ENCODE assay signal across 8 cellular contexts in the genomic region with DNA sequence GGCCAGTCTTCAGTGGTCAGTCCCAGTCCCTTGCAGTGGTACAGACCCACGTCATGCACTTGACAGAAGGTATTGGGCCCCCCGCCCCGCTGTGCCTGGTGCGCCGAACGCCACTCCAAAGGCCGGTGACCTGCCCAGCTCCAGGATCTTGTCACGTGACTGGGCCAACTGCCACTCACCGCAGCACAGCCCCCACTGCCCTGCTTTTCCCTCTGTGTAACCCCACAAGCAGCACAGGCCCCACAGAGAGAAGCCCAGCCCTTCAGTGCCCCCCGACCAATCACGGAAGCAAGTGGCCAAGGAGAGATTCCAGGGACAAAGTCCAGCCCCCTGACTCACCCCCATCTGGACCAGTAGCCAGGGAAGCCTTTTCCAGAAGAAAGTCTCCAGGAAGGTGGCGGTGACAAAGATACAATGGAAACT. TPM values are rescaled to one million over a fixed set of nuclear protein-coding genes. Genes with fewer than 3 reads are reported as not detected.
DNase-seq lines count a peak whose midpoint lies in the region; ATAC-seq and TF ChIP-seq lines count a peak whose summit lies in the region.

No MANE protein-coding gene starts in this region.

- H3K4me1 ChIP-seq in breast epithelium (no peaks in the 10 kb centered on the region), upper lobe of left lung (peaks cover 29 to 70% (median 55%) of the 10 kb centered on the region in 4 donors)

- CTCF ChIA-PET in MCF 10A (lab: Yijun Ruan, JAX), result no interaction called here

- H3K4me1 Mint-ChIP-seq in MCF 10A (ENCODE audit: insufficient read depth, unreplicated experiment), result no peaks in the 10 kb centered on the region
- peaks cover 79% of the 10 kb centered on the region for H3K4me1 Mint-ChIP-seq in activated T-cell treated with anti-CD3 and anti-CD28 coated beads, Interleukin-2, amount 50 U/mL, for 72 hours (ENCODE audit: low read depth)

- no peaks in the 10 kb centered on the region for H3K9me3 Mint-ChIP-seq in MCF 10A (ENCODE audit: unreplicated experiment)
- no peaks in the 10 kb centered on the region for H3K9me3 Mint-ChIP-seq in activated T-cell treated with anti-CD3 and anti-CD28 coated beads, Interleukin-2, amount 50 U/mL, for 72 hours

- H3K36me3 Mint-ChIP-seq in MCF 10A (ENCODE audit: insufficient read depth, unreplicated experiment), result no peaks in the 10 kb centered on the region
- peaks cover 13 to 14% of the 10 kb centered on the region in 2 donors for H3K36me3 Mint-ChIP-seq in activated T-cell treated with anti-CD3 and anti-CD28 coated beads, Interleukin-2, amount 50 U/mL, for 72 hours (ENCODE audit: insufficient read depth in 2 of 2)

- 51 to 80% methylated on average over 2 to 12 of the region's 12 CpGs for WGBS in upper lobe of left lung, 2 donors

- H3K27ac Mint-ChIP-seq in MCF 10A (ENCODE audit: low read depth, unreplicated experiment), result no peak overlapping the region
- peak overlapping the region; percentile 94 for H3K27ac Mint-ChIP-seq in activated T-cell treated with anti-CD3 and anti-CD28 coated beads, Interleukin-2, amount 50 U/mL, for 72 hours

- TF ChIP-seq POLR2A in breast epithelium (IDR thresholded peaks at IDR 0.05) (no peak), upper lobe of left lung (IDR thresholded peaks at IDR 0.05) (no peak)

- POLR2A ChIA-PET in MCF 10A (lab: Yijun Ruan, JAX), result interaction anchor here (0.6 kb wide), 1 partner anchor 171 kb away, joined by 4 read pairs; no protein-coding TSS in a partner anchor

- intact Hi-C loops in breast epithelium (cut with DNase I; ENCODE audit: low total_unique reads) (no loop called here), MCF 10A (cut with micrococcal nuclease) (no loop called here)

- no peaks in the 10 kb centered on the region for H3K27me3 Mint-ChIP-seq in MCF 10A (ENCODE audit: insufficient read depth, unreplicated experiment)
- H3K27me3 Mint-ChIP-seq in activated T-cell treated with anti-CD3 and anti-CD28 coated beads, Interleukin-2, amount 50 U/mL, for 72 hours (ENCODE audit: low read depth), result no peaks in the 10 kb centered on the region

- no peak for ATAC-seq in activated T-cell treated with anti-CD3 and anti-CD28 coated beads, Interleukin-2, amount 50 U/mL, for 72 hours (replicated peaks in 1 of 2)
- peak; percentile 33 for ATAC-seq in left lobe of liver
- peak; percentile 9 to 28 for ATAC-seq in upper lobe of left lung (ENCODE audit: low FRiP score in 2 of 2)
- ATAC-seq in GM18868 (IDR thresholded peaks at IDR 0.05; ENCODE audit: unreplicated experiment), result no peak

- peak overlapping the region; percentile 17 to 37 (median 28) for H3K4me3 ChIP-seq in breast epithelium
- H3K4me3 ChIP-seq in upper lobe of left lung, result peak overlapping the region in 3 of 4 donors; percentile 34 to 47 (median 46)

- TF ChIP-seq EP300 in upper lobe of left lung (IDR thresholded peaks at IDR 0.05), result no peak

- H3K4me3 Mint-ChIP-seq in MCF 10A (ENCODE audit: unreplicated experiment), result no peak overlapping the region
- peak overlapping the region; percentile 90 for H3K4me3 Mint-ChIP-seq in activated T-cell treated with anti-CD3 and anti-CD28 coated beads, Interleukin-2, amount 50 U/mL, for 72 hours

- H3K36me3 ChIP-seq in breast epithelium (no peaks in the 10 kb centered on the region), upper lobe of left lung (no peaks in the 10 kb centered on the region)

- H3K9me3 ChIP-seq in breast epithelium (no peaks in the 10 kb centered on the region), upper lobe of left lung (no peaks in the 10 kb centered on the region)

- BruUV-seq in MCF 10A (replicated peaks; lab: Mats Ljungman, UMichigan), result no TSS peak

- DNase-seq in breast epithelium (ENCODE audit: low spot score in 2 of 2) (no peak), MCF 10A (ENCODE audit: unreplicated experiment) (no peak), left lobe of liver (ENCODE audit: low spot score) (no peak), upper lobe of left lung (peak; percentile 75 to 76), NCI-H82 (lab: John Stamatoyannopoulos, UW) (no peak), NCI-H2227 (lab: John Stamatoyannopoulos, UW; ENCODE audit: unreplicated experiment) (no peak)
- DNase-seq in activated T-cell treated with anti-CD3 and anti-CD28 coated beads, Interleukin-2, amount 50 U/mL, for 72 hours, result peak in 1 of 2 donors; percentile 56

- H3K27ac ChIP-seq in breast epithelium (peak overlapping the region in 1 of 2 donors; percentile 48), upper lobe of left lung (peak overlapping the region; percentile 78 to 91 (median 83))

- TF ChIP-seq CTCF in breast epithelium (IDR thresholded peaks at IDR 0.05) (no peak), MCF 10A (IDR thresholded peaks at IDR 0.05; ENCODE audit: unreplicated experiment) (no peak), upper lobe of left lung (IDR thresholded peaks at IDR 0.05) (no peak)

- H3K27me3 ChIP-seq in breast epithelium (peaks cover 0 to 11% of the 10 kb centered on the region in 2 donors), upper lobe of left lung (no peaks in the 10 kb centered on the region)

RNA-seq across cellular contexts. Expression of gene GPR132, which starts 0.5 kb away (rescaled TPM):
- total RNA-seq in breast epithelium (1 to 10 TPM; 1.3 to 2.9 (median 1.8) TPM), MCF 10A (2022) (0.42 TPM in 1 of 2 replicates, not detected in the other), left lobe of liver (0.40 TPM), upper lobe of left lung (10 to 100 TPM in 1 of 6 donors, 1 to 10 TPM in 5; 3.0 to 14.7 (median 7.0) TPM)
- total RNA-seq in activated T-cell treated with anti-CD3 and anti-CD28 coated beads, Interleukin-2, amount 50 U/mL, for 72 hours, result 10 to 100 TPM; 38.2 to 49.6 TPM

RNA-seq across cellular contexts. Expression of gene CDCA4, which starts 43.8 kb away (rescaled TPM):
- total RNA-seq in breast epithelium (10 to 100 TPM in 2 of 3 donors, 1 to 10 TPM in 1; 5.1 to 10.4 (median 10.2) TPM), MCF 10A (2022) (29.3 and 33.0 TPM in 2 replicates), left lobe of liver (1.4 TPM), upper lobe of left lung (10 to 100 TPM in 1 of 6 donors, 1 to 10 TPM in 4, under 1 TPM in 1; 0.89 to 10.3 (median 6.6) TPM)
- total RNA-seq in activated T-cell treated with anti-CD3 and anti-CD28 coated beads, Interleukin-2, amount 50 U/mL, for 72 hours, result 10 to 100 TPM; 56.8 to 57.5 TPM

Comparison
In these comparisons a context has a peak if more than half of its experiments do, and no peak if none do; other contexts are left out.
1. DNase-seq: peak in upper lobe of left lung (2 of 2); none in breast epithelium (0 of 2), MCF 10A (single experiment), left lobe of liver (single experiment), NCI-H82 (single experiment) and NCI-H2227 (single experiment).
2. ATAC-seq: peak in left lobe of liver (single experiment) and upper lobe of left lung (2 of 2); none in activated T-cell treated with anti-CD3 and anti-CD28 coated beads, Interleukin-2, amount 50 U/mL, for 72 hours (0 of 2) and GM18868 (single experiment).